21 cellular contexts compared by ENCODE assay signal in the genomic region with DNA sequence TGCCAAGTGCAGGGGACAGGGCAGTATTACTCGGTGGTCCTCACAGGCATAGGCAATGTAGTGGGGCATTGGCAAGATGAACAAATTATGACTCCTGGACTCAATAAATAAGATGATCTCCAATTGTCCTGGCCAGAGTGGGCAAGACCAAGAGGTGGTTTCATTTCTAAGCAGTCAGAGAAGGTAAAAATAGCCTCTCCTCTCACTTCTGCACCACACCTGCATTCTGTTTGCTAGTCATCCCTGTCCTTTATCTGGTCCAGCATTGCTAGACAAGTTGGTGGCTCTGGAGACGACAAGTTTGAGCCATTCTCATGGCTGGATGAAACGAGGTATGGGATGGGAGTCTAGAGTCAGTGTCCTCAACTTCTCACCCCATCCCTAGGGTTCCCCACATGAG.
A peak's percentile ranks its signal among the peaks of the same experiment; 100 is the strongest.
DNase-seq lines count a peak whose midpoint lies in the region; ATAC-seq and TF ChIP-seq lines count a peak whose summit lies in the region.
"Had no signal": no experiment of that assay in that cellular context is flagged by ENCODE, and none has a peak within 500 bp of the region (broad histone marks: within the 10 kb centered on the region; RNA-seq: fewer than 3 reads in every experiment).

No MANE protein-coding gene starts in this region.

- H3K4me3 Mint-ChIP-seq in activated naive CD8-positive, alpha-beta T cell treated with anti-CD3 and anti-CD28 coated beads, Interleukin-2, amount 50 U/mL, for 24 hours = no peak overlapping the region
- H3K4me3 Mint-ChIP-seq: activated CD8-positive, alpha-beta T cell treated with anti-CD3 and anti-CD28 coated beads, Interleukin-2, amount 10 ng/mL, durations not matched to agents 7 days and 5 days; activated T-helper 17 cell treated with anti-CD3 and anti-CD28 coated beads, Interleukin-2, amount 50 U/mL, for 72 hours; stimulated activated naive CD8-positive, alpha-beta T cell treated with anti-CD3 and anti-CD28 coated beads, Interleukin-15, Interleukin-2, amounts not matched to agents 100 ng/mL and 50 ng/mL, for 24 hours had no signal

- H3K27ac ChIP-seq in gastroesophageal sphincter = no peak overlapping the region
- H3K27ac ChIP-seq: ascending aorta, epithelial cell of prostate, heart left ventricle, SJSA1, skin epidermis had no signal

- no peak overlapping the region for H3K4me3 ChIP-seq in gastroesophageal sphincter
- H3K4me3 ChIP-seq: ascending aorta, heart left ventricle, K562, SJSA1, skin epidermis had no signal

- H3K27me3 ChIP-seq in gastroesophageal sphincter = no peaks in the 10 kb centered on the region
- H3K27me3 ChIP-seq: ascending aorta, heart left ventricle, SJSA1 had no signal

- H3K9me3 ChIP-seq in gastroesophageal sphincter = no peaks in the 10 kb centered on the region
- H3K9me3 ChIP-seq: ascending aorta, heart left ventricle, SJSA1 had no signal

- 83 to 93% methylated on average over 1 of the region's 3 CpGs for WGBS in gastroesophageal sphincter (ENCODE audit: low coverage in 1 of 2), 2 donors

- no peak overlapping the region for H3K27ac Mint-ChIP-seq in activated naive CD8-positive, alpha-beta T cell treated with anti-CD3 and anti-CD28 coated beads, Interleukin-2, amount 50 U/mL, for 24 hours
- H3K27ac Mint-ChIP-seq: activated CD8-positive, alpha-beta T cell treated with anti-CD3 and anti-CD28 coated beads, Interleukin-2, amount 10 ng/mL, durations not matched to agents 7 days and 5 days; activated T-helper 17 cell treated with anti-CD3 and anti-CD28 coated beads, Interleukin-2, amount 50 U/mL, for 72 hours; stimulated activated naive CD8-positive, alpha-beta T cell treated with anti-CD3 and anti-CD28 coated beads, Interleukin-15, Interleukin-2, amounts not matched to agents 100 ng/mL and 50 ng/mL, for 24 hours had no signal

- H3K9me3 Mint-ChIP-seq in activated naive CD8-positive, alpha-beta T cell treated with anti-CD3 and anti-CD28 coated beads, Interleukin-2, amount 50 U/mL, for 24 hours = peaks cover 3% of the 10 kb centered on the region
- H3K9me3 Mint-ChIP-seq: activated T-helper 17 cell treated with anti-CD3 and anti-CD28 coated beads, Interleukin-2, amount 50 U/mL, for 72 hours had no signal

- peaks cover 0 to 15% (median 6%) of the 10 kb centered on the region in 3 donors for H3K4me1 ChIP-seq in gastroesophageal sphincter

- no peaks in the 10 kb centered on the region for H3K36me3 ChIP-seq in gastroesophageal sphincter
- H3K36me3 ChIP-seq: ascending aorta, heart left ventricle, SJSA1 had no signal

- no peak for TF ChIP-seq CTCF in gastroesophageal sphincter (IDR thresholded peaks at IDR 0.05)

- no peaks in the 10 kb centered on the region for H3K4me1 Mint-ChIP-seq in activated naive CD8-positive, alpha-beta T cell treated with anti-CD3 and anti-CD28 coated beads, Interleukin-2, amount 50 U/mL, for 24 hours
- H3K4me1 Mint-ChIP-seq: activated T-helper 17 cell treated with anti-CD3 and anti-CD28 coated beads, Interleukin-2, amount 50 U/mL, for 72 hours had no signal

- TF ChIP-seq POLR2A in gastroesophageal sphincter (IDR thresholded peaks at IDR 0.05) = no peak

- peaks cover 3% of the 10 kb centered on the region for H3K27me3 Mint-ChIP-seq in activated naive CD8-positive, alpha-beta T cell treated with anti-CD3 and anti-CD28 coated beads, Interleukin-2, amount 50 U/mL, for 24 hours
- H3K27me3 Mint-ChIP-seq: activated T-helper 17 cell treated with anti-CD3 and anti-CD28 coated beads, Interleukin-2, amount 50 U/mL, for 72 hours; stimulated activated naive CD8-positive, alpha-beta T cell treated with anti-CD3 and anti-CD28 coated beads, Interleukin-15, Interleukin-2, amounts not matched to agents 100 ng/mL and 50 ng/mL, for 24 hours had no signal

- ATAC-seq in GM18498 (IDR thresholded peaks at IDR 0.05; ENCODE audit: unreplicated experiment) (peak; percentile 88), GM19467 (IDR thresholded peaks at IDR 0.05; ENCODE audit: unreplicated experiment) (peak; percentile 58), HG02759 (IDR thresholded peaks at IDR 0.05; ENCODE audit: unreplicated experiment) (peak; percentile 66), HG03558 (IDR thresholded peaks at IDR 0.05; ENCODE audit: extremely low read depth, unreplicated experiment) (peak; percentile 59), gastroesophageal sphincter (no peak)
- no peak for ATAC-seq in activated naive CD8-positive, alpha-beta T cell treated with anti-CD3 and anti-CD28 coated beads, Interleukin-2, amount 50 U/mL, for 24 hours
- ATAC-seq: activated CD8-positive, alpha-beta T cell treated with anti-CD3 and anti-CD28 coated beads, Interleukin-2, amount 10 ng/mL, durations not matched to agents 7 days and 5 days; activated T-helper 17 cell treated with anti-CD3 and anti-CD28 coated beads, Interleukin-2, amount 50 U/mL, for 72 hours; heart left ventricle; K562 had no signal

- DNase-seq in activated naive CD8-positive, alpha-beta T cell treated with anti-CD3 and anti-CD28 coated beads, Interleukin-2, amount 50 U/mL, for 24 hours = no peak
- no peak for DNase-seq in T1000 (lab: John Stamatoyannopoulos, UW)
- DNase-seq in kidney tubule cell (ENCODE audit: low spot score) = no peak
- DNase-seq: activated CD8-positive, alpha-beta T cell treated with anti-CD3 and anti-CD28 coated beads, Interleukin-2, amount 10 ng/mL, durations not matched to agents 7 days and 5 days; COR-L47; GF-D8; heart left ventricle; kidney glomerular epithelial cell; NCI-H446 treated with DMSO at 0.1 percent for 48 hours had no signal

- TF ChIP-seq EP300 in gastroesophageal sphincter (IDR thresholded peaks at IDR 0.05) = no peak

- peaks cover 4% of the 10 kb centered on the region for H3K36me3 Mint-ChIP-seq in activated naive CD8-positive, alpha-beta T cell treated with anti-CD3 and anti-CD28 coated beads, Interleukin-2, amount 50 U/mL, for 24 hours (ENCODE audit: low read depth)

Comparison
In these comparisons a context has a peak if more than half of its experiments do, and no peak if none do; other contexts are left out.
1. ATAC-seq: peak in GM18498 (single experiment), GM19467 (single experiment), HG02759 (single experiment) and HG03558 (single experiment); none in gastroesophageal sphincter (single experiment) and activated naive CD8-positive, alpha-beta T cell treated with anti-CD3 and anti-CD28 coated beads, Interleukin-2, amount 50 U/mL, for 24 hours (single experiment).